In the genomic region with DNA sequence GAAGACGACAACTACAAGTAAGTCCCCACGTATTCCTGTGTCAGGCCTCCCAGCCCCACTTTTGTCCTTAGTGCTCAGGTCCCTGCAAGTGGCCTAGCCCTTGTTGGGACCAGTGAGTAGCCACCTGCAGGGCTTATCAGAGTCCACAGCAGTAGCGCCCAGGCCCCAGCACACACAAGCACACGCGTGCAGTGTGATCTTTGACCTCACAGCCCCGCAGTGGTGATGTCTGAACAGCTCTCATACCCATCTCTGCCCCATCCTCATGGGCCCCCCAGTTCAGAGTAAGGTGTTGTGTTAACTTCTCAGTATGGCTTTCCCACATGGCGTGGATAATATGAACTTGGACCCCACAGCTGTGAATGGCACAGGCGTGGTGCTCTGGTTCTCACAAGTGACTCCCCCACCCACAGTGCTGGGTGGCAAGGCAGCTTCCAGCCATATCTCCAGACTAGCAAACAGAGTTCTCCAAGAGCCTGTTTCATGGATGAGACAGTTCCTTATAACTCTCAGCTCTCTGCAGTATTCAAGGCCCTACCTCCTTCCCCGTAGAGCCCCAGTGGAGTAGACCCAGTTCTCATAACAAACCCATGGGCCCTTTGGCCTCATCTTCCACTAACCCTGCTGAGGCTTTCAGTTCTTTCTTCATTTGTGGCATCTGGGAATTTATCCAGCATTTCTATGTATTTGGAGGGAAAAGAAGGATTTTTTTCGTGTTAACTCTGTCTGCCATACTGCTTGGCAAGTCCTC, we compare ENCODE assay signal across 1 cellular context.
TF ChIP-seq lines count a peak whose summit lies in the region.

No MANE protein-coding gene starts in this region.

TF ChIP-seq in GM12878, 131 proteins besides CTCF, POLR2A, EP300 and RAD21:
- TF ChIP-seq, protein P1, sequence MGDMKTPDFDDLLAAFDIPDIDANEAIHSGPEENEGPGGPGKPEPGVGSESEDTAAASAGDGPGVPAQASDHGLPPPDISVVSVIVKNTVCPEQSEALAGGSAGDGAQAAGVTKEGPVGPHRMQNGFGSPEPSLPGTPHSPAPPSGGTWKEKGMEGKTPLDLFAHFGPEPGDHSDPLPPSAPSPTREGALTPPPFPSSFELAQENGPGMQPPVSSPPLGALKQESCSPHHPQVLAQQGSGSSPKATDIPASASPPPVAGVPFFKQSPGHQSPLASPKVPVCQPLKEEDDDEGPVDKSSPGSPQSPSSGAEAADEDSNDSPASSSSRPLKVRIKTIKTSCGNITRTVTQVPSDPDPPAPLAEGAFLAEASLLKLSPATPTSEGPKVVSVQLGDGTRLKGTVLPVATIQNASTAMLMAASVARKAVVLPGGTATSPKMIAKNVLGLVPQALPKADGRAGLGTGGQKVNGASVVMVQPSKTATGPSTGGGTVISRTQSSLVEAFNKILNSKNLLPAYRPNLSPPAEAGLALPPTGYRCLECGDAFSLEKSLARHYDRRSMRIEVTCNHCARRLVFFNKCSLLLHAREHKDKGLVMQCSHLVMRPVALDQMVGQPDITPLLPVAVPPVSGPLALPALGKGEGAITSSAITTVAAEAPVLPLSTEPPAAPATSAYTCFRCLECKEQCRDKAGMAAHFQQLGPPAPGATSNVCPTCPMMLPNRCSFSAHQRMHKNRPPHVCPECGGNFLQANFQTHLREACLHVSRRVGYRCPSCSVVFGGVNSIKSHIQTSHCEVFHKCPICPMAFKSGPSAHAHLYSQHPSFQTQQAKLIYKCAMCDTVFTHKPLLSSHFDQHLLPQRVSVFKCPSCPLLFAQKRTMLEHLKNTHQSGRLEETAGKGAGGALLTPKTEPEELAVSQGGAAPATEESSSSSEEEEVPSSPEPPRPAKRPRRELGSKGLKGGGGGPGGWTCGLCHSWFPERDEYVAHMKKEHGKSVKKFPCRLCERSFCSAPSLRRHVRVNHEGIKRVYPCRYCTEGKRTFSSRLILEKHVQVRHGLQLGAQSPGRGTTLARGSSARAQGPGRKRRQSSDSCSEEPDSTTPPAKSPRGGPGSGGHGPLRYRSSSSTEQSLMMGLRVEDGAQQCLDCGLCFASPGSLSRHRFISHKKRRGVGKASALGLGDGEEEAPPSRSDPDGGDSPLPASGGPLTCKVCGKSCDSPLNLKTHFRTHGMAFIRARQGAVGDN (IDR thresholded peaks at IDR 0.05): 0 out of 2 replicates have a peak, but pooled peaks have one; percentile 23
- TF ChIP-seq NR2F1 (conservative IDR thresholded peaks at IDR 0.05) (peak; percentile 67), MTA2 (IDR thresholded peaks at IDR 0.05; ENCODE audit: low read depth) (no peak), NR2C1 (IDR thresholded peaks at IDR 0.05) (0 out of 2 replicates have a peak, but pooled peaks have one; percentile 13), SIN3A (IDR thresholded peaks at IDR 0.05; ENCODE audit: low read depth, low read length) (no peak), BRCA1 (IDR thresholded peaks at IDR 0.05; ENCODE audit: low read depth, low read length) (no peak), EGR1 (IDR thresholded peaks at IDR 0.05; ENCODE audit: borderline replicate concordance in 1 of 2, low read depth in 2 of 2, low read length in 2 of 2) (no peak), SMAD5 (IDR thresholded peaks at IDR 0.05; ENCODE audit: low read depth) (no peak)
TF ChIP-seq in GM12878: peak in this region for 3.
